In the genomic region with DNA sequence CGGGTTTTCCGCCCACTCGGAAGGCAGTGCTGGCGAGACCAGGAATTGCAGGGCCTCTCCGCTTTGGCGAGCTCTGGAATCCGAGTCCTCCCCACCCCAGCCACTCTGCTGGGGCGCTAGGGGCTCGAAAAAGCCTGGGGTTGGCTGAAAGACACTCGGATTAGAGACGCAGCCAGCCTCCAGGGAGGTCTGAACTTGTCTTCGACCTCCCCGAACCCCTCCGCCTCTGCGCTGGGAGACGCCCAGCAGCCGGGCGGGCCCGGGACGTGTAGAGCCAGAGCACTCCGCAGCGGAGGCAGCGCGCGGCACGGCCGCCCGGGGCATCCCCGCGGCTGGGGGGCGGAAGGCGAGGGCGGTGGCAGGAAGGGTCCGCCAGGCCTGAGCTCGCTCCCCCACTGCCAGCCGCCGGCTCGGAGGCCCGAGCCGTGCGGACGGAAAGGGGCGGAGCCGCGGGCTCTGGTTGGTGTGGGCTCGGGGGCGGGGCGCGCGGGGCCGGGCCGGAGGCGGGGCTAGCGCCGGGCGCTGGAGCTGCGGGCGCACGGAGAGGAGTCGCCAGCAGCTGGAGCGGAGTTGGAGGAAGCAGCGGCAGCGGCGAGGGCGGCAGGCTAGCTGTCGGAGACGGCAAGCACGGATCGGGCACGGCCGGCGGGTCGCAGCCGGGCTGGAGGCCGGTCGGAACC, we compare ENCODE assay signal across 8 cellular contexts. TPM values are rescaled to one million over a fixed set of nuclear protein-coding genes. Genes with fewer than 3 reads are reported as not detected.
DNase-seq lines count a peak whose midpoint lies in the region; ATAC-seq and TF ChIP-seq lines count a peak whose summit lies in the region.

Gene PIK3R1 (plus strand): TSS at position 549 of the 680 bp plus-strand sequence. CDS start 10,920 bp downstream, outside the sequence.

- H3K4me3 Mint-ChIP-seq in T-cell (peak within 1 kb of the TSS; percentile 85 to 93 (median 92)), type B pancreatic cell (peak within 1 kb of the TSS; percentile 92)

- TF ChIP-seq CTCF in heart left ventricle (IDR thresholded peaks at IDR 0.05) (peak in 10 of 12 donors; percentile 20 to 60 (median 40)), type B pancreatic cell (conservative IDR thresholded peaks at IDR 0.05) (peak; percentile 71)

- peaks cover 0 to 43% (median 24%) of the 10 kb centered on the region in 12 donors for H3K4me1 ChIP-seq in heart left ventricle

- H3K27me3 Mint-ChIP-seq in T-cell = no peaks in the 10 kb centered on the region
- peaks cover 4% of the 10 kb centered on the region for H3K27me3 Mint-ChIP-seq in type B pancreatic cell

- H3K4me1 Mint-ChIP-seq in T-cell (peaks cover 41 to 45% (median 44%) of the 10 kb centered on the region in 3 donors), type B pancreatic cell (ENCODE audit: unreplicated experiment) (peaks cover 29% of the 10 kb centered on the region)

- POLR2A ChIA-PET in T-cell (lab: Charles Lee) = interaction anchor here (0.5 to 2.8 kb wide), 10 partner anchors 8 to 171 kb away, joined by 3 to 25 read pairs (median 6); no protein-coding TSS in a partner anchor

- H3K9me3 ChIP-seq in heart left ventricle = peaks cover 0 to 13% (median 0%) of the 10 kb centered on the region in 12 donors

- H3K27ac Mint-ChIP-seq in T-cell = peak within 1 kb of the TSS; percentile 93 to 97
- peak within 1 kb of the TSS; percentile 75 for H3K27ac Mint-ChIP-seq in type B pancreatic cell

- CTCF ChIA-PET in T-cell (lab: Charles Lee) = interaction anchor here (0.6 to 4.6 kb wide), 17 partner anchors 9 to 1058 kb away, joined by 3 to 23 read pairs (median 5); no protein-coding TSS in a partner anchor

- no peaks in the 10 kb centered on the region for H3K27me3 ChIP-seq in heart left ventricle

- intact Hi-C loops in heart left ventricle (cut with DNase I) (loop anchor here (2.0 to 10.0 kb wide), 10 partner anchors 37 to 721 kb away; no protein-coding TSS in a partner anchor), posterior cingulate gyrus (cut with DNase I) (loop anchor here (1.0 to 10.0 kb wide), 4 partner anchors 28 to 131 kb away; no protein-coding TSS in a partner anchor)

- peak; percentile 69 for ATAC-seq in HG02884 (IDR thresholded peaks at IDR 0.05; ENCODE audit: unreplicated experiment)
- peak; percentile 80 to 85 (median 82) for ATAC-seq in T-cell (replicated peaks in 1 of 4)
- peak; percentile 84 to 97 (median 94) for ATAC-seq in heart left ventricle

- H3K36me3 ChIP-seq in heart left ventricle = peaks cover 0 to 7% (median 0%) of the 10 kb centered on the region in 9 donors

- H3K4me3 ChIP-seq in heart left ventricle = peak within 1 kb of the TSS; percentile 77 to 97 (median 95)

- H3K9me3 Mint-ChIP-seq in T-cell = peaks cover 4 to 7% (median 6%) of the 10 kb centered on the region in 3 donors
- peaks cover 14% of the 10 kb centered on the region for H3K9me3 Mint-ChIP-seq in type B pancreatic cell

- DNase-seq in NCI-H146 (lab: John Stamatoyannopoulos, UW) (peak; percentile 96), T-cell (peak; percentile 79 to 95 (median 89)), heart left ventricle (peak; percentile 96 to 98 (median 97)), posterior cingulate gyrus (peak; percentile 90 to 99 (median 94)), type B pancreatic cell (ENCODE audit: extremely low spot score, unreplicated experiment) (peak; percentile 97)

- peak; percentile 91 for TF ChIP-seq POLR2A in GM15510 (IDR thresholded peaks at IDR 0.05; ENCODE audit: borderline replicate concordance, extremely low read depth, insufficient read length)
- TF ChIP-seq POLR2A in heart left ventricle (IDR thresholded peaks at IDR 0.05) = peak; percentile 72 to 98

- H3K36me3 Mint-ChIP-seq in T-cell (peaks cover 16% of the 10 kb centered on the region), type B pancreatic cell (peaks cover 14% of the 10 kb centered on the region)

- 0 to 1% (median 0%) methylated on average over 71 to 76 of the region's 76 CpGs for WGBS in adipose tissue, 3 donors
- 0 to 1% (median 0%) methylated on average over 17 to 76 of the region's 76 CpGs for WGBS in heart left ventricle, 4 donors

- H3K27ac ChIP-seq in adipose tissue (ENCODE audit: low read depth, low read length) (peak within 1 kb of the TSS; percentile 43), heart left ventricle (peak within 1 kb of the TSS; percentile 89 to 100 (median 98))

RNA-seq across cellular contexts. Expression of gene PIK3R1, which starts in this region (rescaled TPM):
- total RNA-seq in T-cell = 100 to 1,000 TPM in 3 of 5 donors, 10 to 100 TPM in 2; 83.7 to 370 (median 105) TPM
- polyA plus RNA-seq in adipose tissue = 10 to 100 TPM; 12.1 to 58.9 (median 41.0) TPM
- 100 to 1,000 TPM in 6 of 9 donors, 10 to 100 TPM in 3; 80.3 to 221 (median 147) TPM for total RNA-seq in heart left ventricle
- 10 to 100 TPM; 16.3 to 65.2 TPM for polyA plus RNA-seq in heart left ventricle
- total RNA-seq in type B pancreatic cell (ENCODE audit: low replicate concordance) = 41.6 and 110 TPM in 2 replicates

Comparison
In these comparisons a context has a peak if more than half of its experiments do, and no peak if none do; other contexts are left out.
1. Peak in every context shown above with its lines: DNase-seq, ATAC-seq, H3K4me3 ChIP-seq and H3K27ac ChIP-seq.